9 cellular contexts compared by ENCODE assay signal in the genomic region with DNA sequence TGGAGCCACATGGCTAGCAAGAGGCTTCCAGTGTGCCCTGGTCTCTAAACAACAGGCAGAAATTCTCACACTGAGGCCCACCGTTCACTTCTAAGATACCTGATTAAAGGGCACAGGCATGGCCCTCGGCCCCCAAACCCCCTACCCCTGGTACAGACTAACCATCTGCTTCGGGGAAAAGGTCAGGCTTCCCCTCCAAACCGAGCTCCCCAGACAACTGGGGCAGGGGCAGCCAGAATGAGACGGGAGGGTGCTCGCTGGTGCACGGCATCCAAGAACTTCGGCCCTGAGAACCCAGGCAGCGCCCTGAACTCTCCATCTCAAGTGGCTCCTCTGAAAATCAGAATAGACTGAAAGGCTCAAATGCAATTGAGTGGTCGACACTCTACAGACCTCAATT. TPM values are rescaled to one million over a fixed set of nuclear protein-coding genes. Genes with fewer than 3 reads are reported as not detected.
DNase-seq lines count a peak whose midpoint lies in the region; ATAC-seq and TF ChIP-seq lines count a peak whose summit lies in the region.
"Had no signal": no experiment of that assay in that cellular context is flagged by ENCODE, and none has a peak within 500 bp of the region (broad histone marks: within the 10 kb centered on the region; RNA-seq: fewer than 3 reads in every experiment).

No MANE protein-coding gene starts in this region.

- DNase-seq in activated CD8-positive, alpha-beta memory T cell treated with anti-CD3 and anti-CD28 coated beads, Interleukin-2, amount 10 ng/mL, durations not matched to agents 7 days and 5 days, result no peak
- no peak for DNase-seq in activated CD8-positive, alpha-beta memory T cell treated with anti-CD3 and anti-CD28 coated beads, Interleukin-2, amount 50 U/mL, for 48 hours
- DNase-seq in T-helper 17 cell (no peak), immature natural killer cell (no peak), type B pancreatic cell (ENCODE audit: extremely low spot score, unreplicated experiment) (peak; percentile 62), NCI-H82 treated with DMSO at 0.1 percent for 48 hours (lab: John Stamatoyannopoulos, UW; ENCODE audit: unreplicated experiment) (no peak), HuH-7 (ENCODE audit: low spot score) (no peak), C1 segment of cervical spinal cord (lab: John Stamatoyannopoulos, UW) (no peak)
- DNase-seq: NCI-H446 had no signal

- peaks cover 60% of the 10 kb centered on the region for H3K4me1 Mint-ChIP-seq in activated CD8-positive, alpha-beta memory T cell treated with anti-CD3 and anti-CD28 coated beads, Interleukin-2, amount 10 ng/mL, durations not matched to agents 7 days and 5 days
- H3K4me1 Mint-ChIP-seq in T-helper 17 cell (peaks cover 71% of the 10 kb centered on the region), immature natural killer cell (peaks cover 83 to 90% of the 10 kb centered on the region in 2 donors), type B pancreatic cell (ENCODE audit: unreplicated experiment) (peaks cover 55% of the 10 kb centered on the region)

- no peaks in the 10 kb centered on the region for H3K9me3 ChIP-seq in T-helper 17 cell (ENCODE audit: control insufficient read depth, low read length, poor library complexity, severe bottlenecking)

- TF ChIP-seq CTCF in type B pancreatic cell (conservative IDR thresholded peaks at IDR 0.05), result no peak

- H3K27ac Mint-ChIP-seq in activated CD8-positive, alpha-beta memory T cell treated with anti-CD3 and anti-CD28 coated beads, Interleukin-2, amount 10 ng/mL, durations not matched to agents 7 days and 5 days, result peak overlapping the region; percentile 100
- H3K27ac Mint-ChIP-seq in T-helper 17 cell (peak overlapping the region; percentile 99), immature natural killer cell (peak overlapping the region; percentile 96 to 99 (median 99)), type B pancreatic cell (peak overlapping the region; percentile 48)

- no peaks in the 10 kb centered on the region for H3K27me3 Mint-ChIP-seq in activated CD8-positive, alpha-beta memory T cell treated with anti-CD3 and anti-CD28 coated beads, Interleukin-2, amount 10 ng/mL, durations not matched to agents 7 days and 5 days
- H3K27me3 Mint-ChIP-seq in T-helper 17 cell (no peaks in the 10 kb centered on the region), immature natural killer cell (ENCODE audit: low read depth in 3 of 3) (peaks cover 3 to 18% (median 10%) of the 10 kb centered on the region in 3 donors), type B pancreatic cell (no peaks in the 10 kb centered on the region)

- H3K4me3 Mint-ChIP-seq in activated CD8-positive, alpha-beta memory T cell treated with anti-CD3 and anti-CD28 coated beads, Interleukin-2, amount 10 ng/mL, durations not matched to agents 7 days and 5 days, result peak overlapping the region; percentile 99
- H3K4me3 Mint-ChIP-seq in T-helper 17 cell, result peak overlapping the region; percentile 100
- H3K4me3 Mint-ChIP-seq in immature natural killer cell, result peak overlapping the region; percentile 97 to 100 (median 98)
- no peak overlapping the region for H3K4me3 Mint-ChIP-seq in type B pancreatic cell

- H3K36me3 Mint-ChIP-seq in activated CD8-positive, alpha-beta memory T cell treated with anti-CD3 and anti-CD28 coated beads, Interleukin-2, amount 10 ng/mL, durations not matched to agents 7 days and 5 days, result peaks cover 53% of the 10 kb centered on the region
- H3K36me3 Mint-ChIP-seq in T-helper 17 cell (ENCODE audit: low read depth) (peaks cover 4% of the 10 kb centered on the region), immature natural killer cell (peaks cover 0 to 3% (median 2%) of the 10 kb centered on the region in 3 donors), type B pancreatic cell (no peaks in the 10 kb centered on the region)

- ATAC-seq in activated CD8-positive, alpha-beta memory T cell treated with anti-CD3 and anti-CD28 coated beads, Interleukin-2, amount 10 ng/mL, durations not matched to agents 7 days and 5 days, result no peak
- no peak for ATAC-seq in T-helper 17 cell

- CTCF ChIA-PET in activated CD8-positive, alpha-beta memory T cell treated with anti-CD3 and anti-CD28 coated beads, Interleukin-2, amount 10 ng/mL, durations not matched to agents 7 days and 5 days (lab: Charles Lee), result interaction anchor here (0.9 to 4.7 kb wide), 7 partner anchors 24 to 251 kb away, joined by 3 to 30 read pairs (median 12); a partner anchor contains a TSS

- no peaks in the 10 kb centered on the region for H3K9me3 Mint-ChIP-seq in activated CD8-positive, alpha-beta memory T cell treated with anti-CD3 and anti-CD28 coated beads, Interleukin-2, amount 10 ng/mL, durations not matched to agents 7 days and 5 days (ENCODE audit: low read depth)
- H3K9me3 Mint-ChIP-seq in immature natural killer cell (no peaks in the 10 kb centered on the region), type B pancreatic cell (no peaks in the 10 kb centered on the region)

RNA-seq across cellular contexts. Expression of a gene that starts 5.6 kb away (rescaled TPM):
- total RNA-seq in activated CD8-positive, alpha-beta memory T cell treated with anti-CD3 and anti-CD28 coated beads, Interleukin-2, amount 10 ng/mL, durations not matched to agents 7 days and 5 days, result 100 to 1,000 TPM; 263 to 291 TPM
- total RNA-seq in T-helper 17 cell, result 100 to 1,000 TPM; 183 to 186 TPM
- polyA plus RNA-seq in immature natural killer cell, result 100 to 1,000 TPM in 1 of 3 donors, 10 to 100 TPM in 2; 43.1 to 123 (median 47.9) TPM
- 71.5 and 72.3 TPM in 2 replicates for total RNA-seq in type B pancreatic cell (ENCODE audit: low replicate concordance)

RNA-seq across cellular contexts. Expression of a gene that starts 24.7 kb away (rescaled TPM):
- 10 to 100 TPM; 10.4 to 16.0 TPM for total RNA-seq in activated CD8-positive, alpha-beta memory T cell treated with anti-CD3 and anti-CD28 coated beads, Interleukin-2, amount 10 ng/mL, durations not matched to agents 7 days and 5 days
- 10 to 100 TPM; 12.4 to 12.8 TPM for total RNA-seq in T-helper 17 cell
- 1 to 10 TPM in 1 of 3 donors, under 1 TPM in 1, not detected in 1; 0.59 to 2.4 TPM for polyA plus RNA-seq in immature natural killer cell
- total RNA-seq in type B pancreatic cell (ENCODE audit: low replicate concordance), result 14.4 and 19.0 TPM in 2 replicates

RNA-seq across cellular contexts. Expression of a gene that starts 26.6 kb away (rescaled TPM):
- total RNA-seq in activated CD8-positive, alpha-beta memory T cell treated with anti-CD3 and anti-CD28 coated beads, Interleukin-2, amount 10 ng/mL, durations not matched to agents 7 days and 5 days, result 10 to 100 TPM; 35.0 to 38.2 TPM
- total RNA-seq in T-helper 17 cell (10 to 100 TPM; 19.1 to 23.1 TPM), type B pancreatic cell (ENCODE audit: low replicate concordance) (37.8 and 50.7 TPM in 2 replicates)
- polyA plus RNA-seq in immature natural killer cell, result 10 to 100 TPM; 42.6 to 46.7 (median 46.3) TPM

RNA-seq across cellular contexts. Expression of a gene that starts 30.5 kb away (rescaled TPM):
- total RNA-seq in activated CD8-positive, alpha-beta memory T cell treated with anti-CD3 and anti-CD28 coated beads, Interleukin-2, amount 10 ng/mL, durations not matched to agents 7 days and 5 days, result 1 to 10 TPM; 6.9 to 9.1 TPM
- total RNA-seq in T-helper 17 cell, result 1 to 10 TPM; 3.0 to 7.4 TPM
- polyA plus RNA-seq in immature natural killer cell, result not detected
- total RNA-seq in type B pancreatic cell (ENCODE audit: low replicate concordance), result 9.8 and 32.3 TPM in 2 replicates

RNA-seq across cellular contexts. Expression of a gene that starts 44.0 kb away (rescaled TPM):
- not detected for total RNA-seq in activated CD8-positive, alpha-beta memory T cell treated with anti-CD3 and anti-CD28 coated beads, Interleukin-2, amount 10 ng/mL, durations not matched to agents 7 days and 5 days
- total RNA-seq in T-helper 17 cell, result not detected
- not detected for polyA plus RNA-seq in immature natural killer cell
- 3.9 and 4.3 TPM in 2 replicates for total RNA-seq in type B pancreatic cell (ENCODE audit: low replicate concordance)

Comparison
In these comparisons a context has a peak if more than half of its experiments do, and no peak if none do; other contexts are left out.
1. H3K27ac Mint-ChIP-seq: peak in every context shown above with its lines; median percentile 100 in activated CD8-positive, alpha-beta memory T cell treated with anti-CD3 and anti-CD28 coated beads, Interleukin-2, amount 10 ng/mL, durations not matched to agents 7 days and 5 days; 99 in T-helper 17 cell; 99 in immature natural killer cell; 48 in type B pancreatic cell.